1 cellular context compared by ENCODE assay signal in the genomic region with DNA sequence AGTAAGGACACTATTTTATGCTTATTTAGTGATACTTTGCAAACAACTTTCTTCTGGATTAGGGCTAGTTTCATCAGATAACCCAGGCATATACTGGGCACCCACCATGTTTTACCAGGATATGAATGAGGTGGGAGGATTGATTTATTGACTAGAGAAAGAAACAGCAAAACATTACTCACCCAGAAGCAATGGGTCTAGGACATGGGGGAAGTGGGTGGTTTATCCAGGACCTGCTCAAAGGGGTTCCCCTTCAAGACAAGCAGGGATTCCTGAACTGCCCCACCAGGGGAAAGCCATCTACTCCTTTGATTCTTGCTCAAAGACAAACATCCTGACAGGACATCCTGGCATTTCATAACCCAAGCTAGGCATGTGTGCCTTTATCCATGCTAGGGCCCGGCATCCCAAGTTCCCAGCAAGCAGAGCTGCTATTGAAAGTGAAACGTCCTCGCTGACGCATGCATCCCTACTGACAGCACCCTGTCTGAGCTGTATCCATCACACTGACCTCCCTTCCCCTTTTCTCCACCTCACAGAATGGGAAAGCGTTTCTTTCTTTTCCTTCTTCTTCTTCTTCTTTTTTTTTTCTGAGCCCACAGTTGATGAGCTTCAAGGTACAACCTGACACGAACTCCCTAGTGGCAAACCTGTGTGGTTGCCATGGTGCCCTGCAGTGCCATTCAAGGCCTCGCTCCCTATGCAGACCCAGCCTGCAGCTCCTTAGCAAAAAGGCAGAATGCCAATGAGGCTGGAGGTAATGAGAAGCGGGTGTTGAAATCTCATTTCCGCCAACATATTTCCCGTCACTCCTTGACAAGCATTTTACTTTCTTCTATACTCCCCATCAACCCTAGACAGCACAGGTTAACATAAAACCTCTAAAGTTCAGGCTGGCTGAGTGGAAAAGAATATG.
TF ChIP-seq lines count a peak whose summit lies in the region.

No MANE protein-coding gene starts in this region.

TF ChIP-seq in IMR-90, 13 proteins besides CTCF, POLR2A, EP300 and RAD21 (continued from another document):
- TF ChIP-seq RFX5 (IDR thresholded peaks at IDR 0.05; ENCODE audit: low read depth, low read length) (no peak), BHLHE40 (IDR thresholded peaks at IDR 0.05; ENCODE audit: low read depth, low read length) (no peak), FOS (IDR thresholded peaks at IDR 0.05; ENCODE audit: low read depth, low read length) (no peak), CEBPB (IDR thresholded peaks at IDR 0.05; ENCODE audit: low read depth, low read length) (no peak), RCOR1 (IDR thresholded peaks at IDR 0.05; ENCODE audit: insufficient replicate concordance, low read length) (no peak)
